Comparison of ENCODE assay signal across 8 cellular contexts in the genomic region with DNA sequence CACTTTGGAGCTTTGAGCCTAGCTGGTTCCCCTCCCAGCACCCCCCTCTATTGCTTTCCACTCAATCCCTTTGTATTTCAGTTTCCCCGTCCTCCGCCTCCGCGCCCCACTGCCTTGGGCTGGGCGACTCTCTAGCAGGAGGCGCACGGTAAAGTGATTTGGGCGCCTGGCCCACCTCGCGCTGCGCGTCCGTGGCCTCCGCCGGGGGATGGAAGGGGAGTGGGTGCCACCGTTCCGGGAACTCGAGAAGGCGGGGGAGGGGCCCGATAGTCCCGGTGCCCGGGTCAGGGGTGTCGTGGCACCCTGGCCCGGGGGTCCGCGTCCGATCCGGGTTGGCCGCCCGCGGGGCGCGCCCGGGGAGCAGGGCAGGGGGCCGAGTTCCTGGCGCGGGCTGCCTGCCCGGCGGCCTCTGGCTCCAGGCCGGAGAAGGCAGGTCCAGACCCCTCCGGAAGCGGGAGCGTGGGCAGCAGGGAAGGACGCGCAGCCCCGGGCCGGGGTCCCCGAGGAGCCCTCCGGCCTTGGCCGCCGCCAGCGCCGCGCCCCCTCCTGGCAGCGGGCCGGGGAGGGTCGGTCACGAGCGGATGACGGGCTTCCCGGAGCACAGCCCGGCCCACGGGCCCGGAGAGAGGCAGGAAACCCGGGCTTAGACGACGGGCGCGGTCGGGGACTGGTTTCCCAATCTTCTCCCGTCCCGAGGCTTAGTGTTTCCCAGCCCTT. TPM values are rescaled to one million over a fixed set of nuclear protein-coding genes. Genes with fewer than 3 reads are reported as not detected.
DNase-seq lines count a peak whose midpoint lies in the region; ATAC-seq and TF ChIP-seq lines count a peak whose summit lies in the region.

No MANE protein-coding gene starts in this region.

- ATAC-seq in T-cell (replicated peaks in 1 of 4) (peak; percentile 60 to 76 (median 62)), GM18502 (IDR thresholded peaks at IDR 0.05; ENCODE audit: poor library complexity, unreplicated experiment) (no peak), GM21723 (IDR thresholded peaks at IDR 0.05; ENCODE audit: unreplicated experiment) (no peak)

- POLR2A ChIA-PET in T-cell (lab: Charles Lee): no interaction called here

- no peaks in the 10 kb centered on the region for H3K9me3 Mint-ChIP-seq in T-cell
- H3K9me3 Mint-ChIP-seq in nephron progenitor cell: no peaks in the 10 kb centered on the region

- H3K4me3 Mint-ChIP-seq in T-cell (peak overlapping the region; percentile 25 to 54 (median 51)), nephron progenitor cell (no peak overlapping the region)

- CTCF ChIA-PET in T-cell (lab: Charles Lee): no interaction called here

- H3K27me3 Mint-ChIP-seq in T-cell (peaks cover 12 to 29% of the 10 kb centered on the region in 2 donors), nephron progenitor cell (ENCODE audit: low read depth, poor library complexity) (peaks cover 14% of the 10 kb centered on the region)

- H3K36me3 Mint-ChIP-seq in T-cell: no peaks in the 10 kb centered on the region
- H3K36me3 Mint-ChIP-seq in nephron progenitor cell (ENCODE audit: low read depth): peaks cover 35% of the 10 kb centered on the region

- H3K4me1 Mint-ChIP-seq in T-cell (peaks cover 7 to 29% (median 22%) of the 10 kb centered on the region in 3 donors), nephron progenitor cell (peaks cover 56% of the 10 kb centered on the region)

- no peak for TF ChIP-seq CTCF in nephron progenitor cell (IDR thresholded peaks at IDR 0.05)

- H3K27ac Mint-ChIP-seq in T-cell (peak overlapping the region in 1 of 2 donors; percentile 22), nephron progenitor cell (no peak overlapping the region)

- DNase-seq in AG08395 (ENCODE audit: low spot score) (peak; percentile 73), T-cell (peak in 8 of 34 experiments; percentile 3 to 21 (median 13)), fibroblast of peridontal ligament (ENCODE audit: extremely low read depth) (peak; percentile 24), nephron progenitor cell (peak; percentile 50), cerebellum (ENCODE audit: low spot score) (no peak), NOMO-1 treated with dmso at 0.1 percent for 144 hours (lab: John Stamatoyannopoulos, UW; ENCODE audit: unreplicated experiment) (no peak)

RNA-seq across cellular contexts. Expression of gene MEOX1, which starts 15.8 kb away (rescaled TPM):
- 1 to 10 TPM; 2.9 to 5.5 (median 3.6) TPM for total RNA-seq in T-cell
- total RNA-seq in cerebellum: 0.09 TPM

Comparison
In these comparisons a context has a peak if more than half of its experiments do, and no peak if none do; other contexts are left out.
1. DNase-seq: peak in AG08395 (single experiment), fibroblast of peridontal ligament (single experiment) and nephron progenitor cell (single experiment); none in cerebellum (single experiment) and NOMO-1 treated with dmso at 0.1 percent for 144 hours (single experiment).
2. ATAC-seq: peak in T-cell (4 of 4); none in GM18502 (single experiment) and GM21723 (single experiment).